ENCODE assay signal across 17 cellular contexts in genomic region chr13:90032841-90033493, GRCh38.
DNase-seq lines count a peak whose midpoint lies in the region; ATAC-seq and TF ChIP-seq lines count a peak whose summit lies in the region.
"Had no signal": no experiment of that assay in that cellular context is flagged by ENCODE, and none has a peak within 500 bp of the region (broad histone marks: within the 10 kb centered on the region; RNA-seq: fewer than 3 reads in every experiment).

No MANE protein-coding gene starts in this region.

- TF ChIP-seq CTCF in VCaP (conservative IDR thresholded peaks at IDR 0.05) (no peak), sigmoid colon (IDR thresholded peaks at IDR 0.05) (no peak)

- H3K4me3 ChIP-seq in sigmoid colon = no peak overlapping the region
- H3K4me3 ChIP-seq: HAP-1, Peyer's patch had no signal

- intact Hi-C loops in sigmoid colon (cut with DNase I) = no loop called here

- H3K27ac ChIP-seq in VCaP = peak overlapping the region; percentile 20; the same call in 1 of the 2 replicates
- H3K27ac ChIP-seq in sigmoid colon = no peak overlapping the region
- H3K27ac ChIP-seq: Peyer's patch had no signal

- TF ChIP-seq POLR2A in sigmoid colon (IDR thresholded peaks at IDR 0.05) = no peak

- TF ChIP-seq EP300 in sigmoid colon (IDR thresholded peaks at IDR 0.05) = no peak

- 90 to 94% methylated on average over 14 of the region's 14 CpGs for WGBS in sigmoid colon, 2 donors

- DNase-seq in ELF-1 (ENCODE audit: low read depth, low spot score) (peak; percentile 42), islet precursor cell (peak; percentile 48), sigmoid colon (peak; percentile 40), mucosa of gallbladder (ENCODE audit: low spot score) (no peak), OCI-M1 (lab: John Stamatoyannopoulos, UW) (no peak)
- DNase-seq: KG1, NCI-H1048, NCI-H146, NCI-H2081, NCI-H510A treated with DMSO at 0.1 percent for 48 hours, Peyer's patch had no signal

- H3K27me3 ChIP-seq in sigmoid colon = no peaks in the 10 kb centered on the region
- H3K27me3 ChIP-seq: Peyer's patch had no signal

- H3K9me3 ChIP-seq in sigmoid colon = peaks cover 0 to 4% (median 0%) of the 10 kb centered on the region in 4 donors
- H3K9me3 ChIP-seq: Peyer's patch had no signal

- no peaks in the 10 kb centered on the region for H3K4me1 ChIP-seq in sigmoid colon
- H3K4me1 ChIP-seq: HAP-1, Peyer's patch had no signal

- no peak for ATAC-seq in HG03565 (IDR thresholded peaks at IDR 0.05; ENCODE audit: unreplicated experiment)
- no peak for ATAC-seq in GM19328 (IDR thresholded peaks at IDR 0.05; ENCODE audit: unreplicated experiment)
- ATAC-seq: Right ventricle myocardium inferior, SK-N-SH treated with all-trans-retinoic acid at 6 μM for 48 hours had no signal

- H3K36me3 ChIP-seq in sigmoid colon = no peaks in the 10 kb centered on the region
- H3K36me3 ChIP-seq: HAP-1, Peyer's patch had no signal

Comparison
In these comparisons a context has a peak if more than half of its experiments do, and no peak if none do; other contexts are left out.
1. DNase-seq: peak in ELF-1 (single experiment), islet precursor cell (single experiment) and sigmoid colon (single experiment); none in mucosa of gallbladder (single experiment) and OCI-M1 (single experiment).